8 cellular contexts compared by ENCODE assay signal in genomic region chr6:134197685-134198084, GRCh38.
DNase-seq lines count a peak whose midpoint lies in the region; ATAC-seq, FAIRE-seq and TF ChIP-seq lines count a peak whose summit lies in the region.
"Not testable (repeated sequence)": the region's sequence is repeated elsewhere in the genome, so short reads cannot be mapped to it uniquely, and the experiment has no call there.

No MANE protein-coding gene starts in this region.

- intact Hi-C loops in PC-3 (cut with micrococcal nuclease), result not testable (repeated sequence)

- not testable (repeated sequence) for BruUV-seq in PC-3 (replicated peaks; lab: Mats Ljungman, UMichigan)

- TF ChIP-seq EP300 in A549 (IDR thresholded peaks at IDR 0.05), result not testable (repeated sequence)

- not testable (repeated sequence) for DNase-seq in A549 (ENCODE audit: low read depth in 1 of 2, low spot score in 1 of 2); PC-3; WTC11 (ENCODE audit: low spot score); hepatocyte (ENCODE audit: low spot score); mesothelial cell of epicardium (ENCODE audit: low spot score in 2 of 2, unreplicated experiment in 2 of 2); smooth muscle cell (lab: John Stamatoyannopoulos, UW; ENCODE audit: unreplicated experiment)

- not testable (repeated sequence) for H3K4me3 ChIP-seq in A549; PC-3 (ENCODE audit: low read length); SU-DHL-6 (ENCODE audit: insufficient read depth, low read length, poor library complexity, severe bottlenecking); hepatocyte; parathyroid adenoma (ENCODE audit: low read depth, low read length); smooth muscle cell

- H2AFZ ChIP-seq in PC-3 (ENCODE audit: low read length); SU-DHL-6 (ENCODE audit: low read depth, low read length, severe bottlenecking); hepatocyte; parathyroid adenoma: not testable (repeated sequence)
- H2AFZ ChIP-seq in smooth muscle cell (ENCODE audit: low read depth), result peak overlapping the region; percentile 0

- H3K27ac ChIP-seq in A549 (peak overlapping the region; percentile 74 to 82), PC-3 (ENCODE audit: low read length) (peak overlapping the region; percentile 27), SU-DHL-6 (ENCODE audit: low read depth, low read length) (peak overlapping the region; percentile 85; the same call in 1 of the 2 replicates), hepatocyte (peak overlapping the region; percentile 17), parathyroid adenoma (peak overlapping the region; percentile 85), smooth muscle cell (ENCODE audit: low read depth) (peak overlapping the region; percentile 19)

- peaks cover 25% of the 10 kb centered on the region for H3K4me1 Mint-ChIP-seq in WTC11
- peaks cover 33% of the 10 kb centered on the region for H3K4me1 Mint-ChIP-seq in mesothelial cell of epicardium

- H3K9me3 ChIP-seq in A549; PC-3 (ENCODE audit: low read length); SU-DHL-6 (ENCODE audit: insufficient read depth, low read length); hepatocyte (ENCODE audit: low read depth); parathyroid adenoma (ENCODE audit: control insufficient read depth, low read length); smooth muscle cell (replicated peaks; ENCODE audit: low read depth): not testable (repeated sequence)

- not testable (repeated sequence) for H3K9me2 ChIP-seq in PC-3 (replicated peaks; ENCODE audit: low read length); SU-DHL-6 (replicated peaks; ENCODE audit: insufficient read depth, low read length); hepatocyte (replicated peaks; ENCODE audit: insufficient read depth)

- WGBS in A549 (ENCODE audit: missing lambda C conversion rate), result 78% methylated on average over 6 of the region's 6 CpGs
- 97% methylated on average over 6 of the region's 6 CpGs for WGBS in hepatocyte (ENCODE audit: low lambda C conversion rate, missing lambda C conversion rate)
- 98% methylated on average over 6 of the region's 6 CpGs for WGBS in smooth muscle cell (ENCODE audit: low lambda C conversion rate)

- H3K79me2 ChIP-seq in PC-3 (ENCODE audit: low read length); SU-DHL-6 (ENCODE audit: insufficient read depth, low read length); hepatocyte; smooth muscle cell (ENCODE audit: low read depth): not testable (repeated sequence)
- H3K79me2 ChIP-seq in parathyroid adenoma, result peaks cover 25% of the 10 kb centered on the region

- H3F3A ChIP-seq in PC-3 (ENCODE audit: low read length, unreplicated experiment); smooth muscle cell (ENCODE audit: low read depth): not testable (repeated sequence)
- peaks cover 35% of the 10 kb centered on the region for H3F3A ChIP-seq in SU-DHL-6 (ENCODE audit: insufficient read depth)

- not testable (repeated sequence) for TF ChIP-seq RAD21 in A549 (conservative IDR thresholded peaks at IDR 0.05 in 1 of 2, IDR thresholded peaks at IDR 0.05 in 1 of 2)

- not testable (repeated sequence) for H3K9ac ChIP-seq in PC-3 (ENCODE audit: low read length); SU-DHL-6 (ENCODE audit: low read length); parathyroid adenoma; smooth muscle cell (ENCODE audit: low read depth)

- not testable (repeated sequence) for H3K27ac Mint-ChIP-seq in WTC11
- H3K27ac Mint-ChIP-seq in mesothelial cell of epicardium, result peak overlapping the region; percentile 66

- not testable (repeated sequence) for H4K20me1 ChIP-seq in PC-3 (ENCODE audit: low read length); SU-DHL-6 (ENCODE audit: low read depth, low read length); hepatocyte (ENCODE audit: insufficient read depth, poor library complexity, severe bottlenecking); smooth muscle cell (ENCODE audit: low read depth)

- H3K4me1 ChIP-seq in A549, result peaks cover 55% of the 10 kb centered on the region
- H3K4me1 ChIP-seq in PC-3 (ENCODE audit: insufficient read depth, low read length), result peaks cover 28% of the 10 kb centered on the region
- peaks cover 22% of the 10 kb centered on the region for H3K4me1 ChIP-seq in hepatocyte (ENCODE audit: insufficient read depth)
- peaks cover 43% of the 10 kb centered on the region for H3K4me1 ChIP-seq in parathyroid adenoma
- H3K4me1 ChIP-seq in smooth muscle cell (ENCODE audit: low read depth), result not testable (repeated sequence)

- not testable (repeated sequence) for H3K27me3 Mint-ChIP-seq in WTC11 (ENCODE audit: low read depth); mesothelial cell of epicardium (ENCODE audit: low read depth)

- not testable (repeated sequence) for ATAC-seq in A549, PC-3, WTC11

- not testable (repeated sequence) for H3K9me3 Mint-ChIP-seq in WTC11, mesothelial cell of epicardium

- not testable (repeated sequence) for TF ChIP-seq POLR2A in A549 (IDR thresholded peaks at IDR 0.05; ENCODE audit: low read length)

- not testable (repeated sequence) for H3K36me3 Mint-ChIP-seq in WTC11, mesothelial cell of epicardium

- not testable (repeated sequence) for H3K36me3 ChIP-seq in PC-3 (ENCODE audit: low read depth, low read length); SU-DHL-6 (ENCODE audit: low read length); hepatocyte (replicated peaks; ENCODE audit: insufficient read depth, low read depth); parathyroid adenoma (ENCODE audit: control insufficient read depth, insufficient read depth, low read length); smooth muscle cell (ENCODE audit: low read depth)

- TF ChIP-seq CTCF in A549 (IDR thresholded peaks at IDR 0.05); PC-3 (conservative IDR thresholded peaks at IDR 0.05; ENCODE audit: low read depth, low read length); SU-DHL-6 (IDR thresholded peaks at IDR 0.05; ENCODE audit: insufficient read depth, low read length, poor library complexity, severe bottlenecking); WTC11 (IDR thresholded peaks at IDR 0.05); hepatocyte (IDR thresholded peaks at IDR 0.05; ENCODE audit: poor library complexity); mesothelial cell of epicardium (IDR thresholded peaks at IDR 0.05; ENCODE audit: unreplicated experiment); parathyroid adenoma (IDR thresholded peaks at IDR 0.05); smooth muscle cell (IDR thresholded peaks at IDR 0.05; ENCODE audit: borderline replicate concordance, insufficient read depth, poor library complexity, severe bottlenecking): not testable (repeated sequence)

- FAIRE-seq in A549 (lab: Jason Lieb, UNC), result not testable (repeated sequence)

- POLR2A ChIA-PET in A549 (lab: Yijun Ruan, JAX), result interaction anchor here (0.9 to 1.0 kb wide), 3 partner anchors 166 to 392 kb away, joined by 3 to 4 read pairs (median 3); no protein-coding TSS in a partner anchor
- POLR2A ChIA-PET in PC-3 (lab: Charles Lee; ENCODE audit: unreplicated experiment); WTC11 (lab: Charles Lee): not testable (repeated sequence)

- H3K27me3 ChIP-seq in PC-3 (ENCODE audit: low read length); SU-DHL-6 (ENCODE audit: low read length); hepatocyte; parathyroid adenoma (ENCODE audit: control insufficient read depth, insufficient read depth, low read length); smooth muscle cell (ENCODE audit: low read depth): not testable (repeated sequence)

- CTCF ChIA-PET in A549 (lab: Yijun Ruan, JAX), result interaction anchor here (1.1 kb wide), 1 partner anchor 90 kb away, joined by 3 read pairs; no protein-coding TSS in a partner anchor
- CTCF ChIA-PET in PC-3 (lab: Charles Lee), result interaction anchor here (0.6 kb wide), 1 partner anchor 24 kb away, joined by 3 read pairs; no protein-coding TSS in a partner anchor
- CTCF ChIA-PET in WTC11 (lab: Charles Lee), result not testable (repeated sequence)

- not testable (repeated sequence) for H3K4me3 Mint-ChIP-seq in WTC11, mesothelial cell of epicardium

- H3K4me2 ChIP-seq in A549, result peak overlapping the region; percentile 48
- H3K4me2 ChIP-seq in PC-3 (ENCODE audit: low read length), result peak overlapping the region; percentile 31; the same call in 1 of the 2 replicates
- H3K4me2 ChIP-seq in SU-DHL-6 (ENCODE audit: low read depth, low read length, poor library complexity, severe bottlenecking); hepatocyte; smooth muscle cell: not testable (repeated sequence)
- H3K4me2 ChIP-seq in parathyroid adenoma (ENCODE audit: low read length), result peak overlapping the region; percentile 34

TF ChIP-seq in WTC11, 78 proteins besides CTCF, POLR2A, EP300 and RAD21:
- peak; percentile 99 for TF ChIP-seq HMGA2 (CRISPR knock-in tag; IDR thresholded peaks at IDR 0.05)

Comparison
In these comparisons a context has a peak if more than half of its experiments do, and no peak if none do; other contexts are left out.
1. H3K27ac ChIP-seq: peak in every context shown above with its lines; median percentile 85 in SU-DHL-6; 85 in parathyroid adenoma; 78 in A549; 27 in PC-3; 19 in smooth muscle cell; 17 in hepatocyte.